Comparison of ENCODE assay signal across 15 cellular contexts in the genomic region with DNA sequence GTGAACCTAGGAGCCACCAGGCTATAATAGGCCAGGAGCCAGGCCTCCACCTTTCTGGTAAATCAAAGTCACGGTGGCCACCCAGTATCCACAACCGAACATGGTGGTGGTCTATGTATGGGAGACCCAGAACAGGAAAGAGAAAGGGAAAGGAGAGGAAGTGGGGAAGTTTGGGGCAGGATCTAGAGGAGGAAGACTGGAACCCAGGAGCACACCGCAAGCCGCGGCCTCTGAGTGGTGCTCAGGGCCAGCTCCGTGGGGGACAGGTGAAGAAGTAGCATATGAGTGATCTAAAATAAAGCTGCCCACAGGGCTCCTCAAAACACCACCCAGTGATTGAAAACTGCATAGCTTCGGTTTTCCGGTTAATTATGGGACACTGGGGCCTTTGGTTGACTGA.
"Had no signal": no experiment of that assay in that cellular context is flagged by ENCODE, and none has a peak within 500 bp of the region (broad histone marks: within the 10 kb centered on the region; RNA-seq: fewer than 3 reads in every experiment).

No MANE protein-coding gene starts in this region.

- H3K4me3 ChIP-seq: breast epithelium, gastroesophageal sphincter, left ventricle myocardium inferior, pancreas, smooth muscle cell, suprapubic skin, upper lobe of left lung had no signal

- ATAC-seq: activated CD8-positive, alpha-beta T cell treated with anti-CD3 and anti-CD28 coated beads, Interleukin-2, amount 10 ng/mL, durations not matched to agents 7 days and 5 days; pancreas had no signal

- H3K9me3 ChIP-seq: gastroesophageal sphincter, pancreas, suprapubic skin, upper lobe of left lung had no signal

- H3K27me3 Mint-ChIP-seq: activated naive CD8-positive, alpha-beta T cell had no signal

- H3K36me3 ChIP-seq: breast epithelium, pancreas, suprapubic skin, upper lobe of left lung had no signal

- DNase-seq: activated CD4-positive, alpha-beta T cell treated with anti-CD3 and anti-CD28 coated beads for 1 hour; activated CD8-positive, alpha-beta T cell treated with anti-CD3 and anti-CD28 coated beads, Interleukin-2, amount 10 ng/mL, durations not matched to agents 7 days and 5 days; activated effector memory CD4-positive, alpha-beta T cell treated with anti-CD3 and anti-CD28 coated beads, Interleukin-2, amount 50 U/mL, for 16 hours; activated T-cell treated with anti-CD3 and anti-CD28 coated beads, Interleukin-2, amount 50 U/mL, for 1 hour; left ventricle myocardium inferior; pancreas; right cardiac atrium; stimulated activated naive CD4-positive, alpha-beta T cell treated with Interleukin-2 at 50 U/mL for 16 hours had no signal

- H3K4me3 Mint-ChIP-seq: activated CD8-positive, alpha-beta T cell treated with anti-CD3 and anti-CD28 coated beads, Interleukin-2, amount 10 ng/mL, durations not matched to agents 7 days and 5 days; activated naive CD8-positive, alpha-beta T cell; neural crest cell had no signal

- H3K27ac ChIP-seq: breast epithelium, left ventricle myocardium inferior, pancreas, suprapubic skin had no signal

- H3K4me2 ChIP-seq: smooth muscle cell had no signal

- H3K36me3 Mint-ChIP-seq: activated naive CD8-positive, alpha-beta T cell had no signal

- H3K27ac Mint-ChIP-seq: activated CD8-positive, alpha-beta T cell treated with anti-CD3 and anti-CD28 coated beads, Interleukin-2, amount 10 ng/mL, durations not matched to agents 7 days and 5 days; activated naive CD8-positive, alpha-beta T cell had no signal

- H3K27me3 ChIP-seq: breast epithelium, gastroesophageal sphincter, pancreas, suprapubic skin, upper lobe of left lung had no signal

- H3K4me1 Mint-ChIP-seq: neural crest cell had no signal
